Comparison of ENCODE assay signal across 9 cellular contexts in the genomic region with DNA sequence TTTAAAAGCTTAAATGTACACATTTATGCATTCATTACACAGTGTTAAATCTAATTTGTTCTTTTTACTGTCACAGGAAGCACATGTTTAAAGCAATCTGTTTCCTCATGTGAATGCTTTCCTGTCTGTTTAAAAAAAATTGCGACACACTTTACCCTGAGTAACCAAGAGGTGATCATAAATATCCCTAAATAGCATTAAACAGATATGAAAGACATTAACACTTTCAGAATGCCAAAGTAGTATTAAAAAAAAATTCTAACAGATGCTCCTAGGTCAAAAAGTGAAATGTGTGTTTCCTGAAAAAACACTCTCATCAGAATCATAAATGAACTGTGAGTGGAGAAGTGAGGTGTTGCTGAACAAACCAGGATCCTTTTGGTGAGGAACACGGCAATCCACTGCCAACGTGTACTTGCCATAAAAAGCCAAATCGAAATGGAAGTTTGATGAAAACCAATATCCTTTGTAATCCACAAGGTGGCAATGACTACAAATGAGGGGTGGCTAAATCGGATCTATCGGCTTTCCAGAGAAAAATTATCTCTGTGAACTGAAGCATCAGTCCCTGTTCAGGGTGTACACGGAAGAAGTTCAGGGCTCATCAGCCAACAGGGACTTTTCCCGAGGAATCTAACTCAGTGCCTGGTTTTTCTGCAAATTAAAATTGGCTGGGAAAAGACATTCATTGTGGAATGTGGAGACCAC.
DNase-seq lines count a peak whose midpoint lies in the region; ATAC-seq and TF ChIP-seq lines count a peak whose summit lies in the region.
"Had no signal": no experiment of that assay in that cellular context is flagged by ENCODE, and none has a peak within 500 bp of the region (broad histone marks: within the 10 kb centered on the region; RNA-seq: fewer than 3 reads in every experiment).

No MANE protein-coding gene starts in this region.

- ATAC-seq in gastrocnemius medialis (no peak), HG02870 (IDR thresholded peaks at IDR 0.05; ENCODE audit: unreplicated experiment) (no peak), omental fat pad (ENCODE audit: low FRiP score) (no peak)
- ATAC-seq: activated T-helper 17 cell treated with anti-CD3 and anti-CD28 coated beads, Interleukin-2, amount 50 U/mL, for 72 hours had no signal

- no peak for TF ChIP-seq POLR2A in gastrocnemius medialis (IDR thresholded peaks at IDR 0.05)

- H3K4me1 ChIP-seq in gastrocnemius medialis: peaks cover 51 to 62% of the 10 kb centered on the region in 2 donors

- H3K9me3 ChIP-seq in gastrocnemius medialis: no peaks in the 10 kb centered on the region

- intact Hi-C loops in gastrocnemius medialis (cut with DNase I; ENCODE audit: low total_unique reads): loop anchor here (5.0 kb wide), 2 partner anchors 63 to 248 kb away; a partner anchor contains a TSS

- TF ChIP-seq CTCF in fibroblast of pulmonary artery (IDR thresholded peaks at IDR 0.05; ENCODE audit: low read length, missing control alignments): peak; percentile 18
- peak in 1 of 5 experiments; percentile 13 for TF ChIP-seq CTCF in gastrocnemius medialis (IDR thresholded peaks at IDR 0.05 in 4 of 5, conservative IDR thresholded peaks at IDR 0.05 in 1 of 5)
- TF ChIP-seq CTCF in omental fat pad (IDR thresholded peaks at IDR 0.05): no peak

- in situ Hi-C loops in gastrocnemius medialis (cut with MboI; ENCODE audit: low sequenced_read_pairs in 4 of 4): loop anchor here in 1 of 4 donors (10.0 to 25.0 kb wide), 3 partner anchors 102 to 1223 kb away; no protein-coding TSS in a partner anchor

- DNase-seq in ELR (ENCODE audit: low read depth) (peak; percentile 21), NCI-H69 (lab: John Stamatoyannopoulos, UW) (peak; percentile 77), fibroblast of pulmonary artery (ENCODE audit: low read depth) (no peak), gastrocnemius medialis (no peak), omental fat pad (ENCODE audit: low spot score) (no peak), NCI-H774 (lab: John Stamatoyannopoulos, UW) (no peak), dedifferentiated amniotic fluid mesenchymal stem cell (ENCODE audit: extremely low spot score) (no peak)

- H3K27me3 ChIP-seq in gastrocnemius medialis: no peaks in the 10 kb centered on the region

- H3K4me3 ChIP-seq in fibroblast of pulmonary artery (replicated peaks; ENCODE audit: low read depth, low read length): no peak overlapping the region
- H3K4me3 ChIP-seq in gastrocnemius medialis: peak overlapping the region in 1 of 4 donors; percentile 53

- H3K27ac ChIP-seq in gastrocnemius medialis: peak overlapping the region; percentile 75 to 85 (median 82)

- no peaks in the 10 kb centered on the region for H3K36me3 ChIP-seq in gastrocnemius medialis

Comparison
In these comparisons a context has a peak if more than half of its experiments do, and no peak if none do; other contexts are left out.
1. DNase-seq: peak in ELR (single experiment) and NCI-H69 (single experiment); none in fibroblast of pulmonary artery (single experiment), gastrocnemius medialis (0 of 2), omental fat pad (single experiment), NCI-H774 (single experiment) and dedifferentiated amniotic fluid mesenchymal stem cell (single experiment).